In the genomic region with DNA sequence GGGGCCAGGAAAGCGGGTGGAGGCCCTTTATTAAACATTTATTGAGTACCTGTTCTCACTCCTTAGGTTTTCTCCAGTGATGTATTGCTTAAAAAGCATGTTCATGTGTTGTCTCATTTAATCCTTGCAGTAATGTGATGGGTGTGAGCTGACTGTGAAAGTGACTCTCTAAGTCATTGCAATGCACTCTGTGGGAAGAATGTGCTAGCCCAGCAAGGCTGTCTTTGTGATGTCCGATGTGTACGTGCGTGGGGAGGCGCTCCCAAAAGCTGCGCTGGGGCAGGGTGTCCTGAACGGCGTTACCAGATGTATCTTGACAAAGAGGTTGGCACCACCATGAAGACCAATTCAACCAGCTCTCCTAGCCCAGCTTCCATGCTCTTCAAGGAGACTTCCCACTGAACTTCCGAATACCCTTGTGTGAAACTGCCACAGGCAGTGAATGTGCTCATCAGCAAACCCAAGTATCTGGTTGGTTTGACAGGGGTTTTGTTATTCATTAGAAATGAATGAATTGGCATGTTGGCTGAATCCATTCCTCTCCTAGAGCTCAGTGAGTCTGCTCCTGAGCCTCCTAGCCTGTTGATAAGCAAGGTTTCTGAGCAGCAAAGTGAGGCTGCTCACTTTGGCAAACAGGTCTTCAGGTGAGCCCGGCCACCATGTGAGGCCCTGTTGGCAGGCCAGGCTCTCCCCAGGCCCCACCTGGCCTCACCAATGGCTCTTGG, we compare ENCODE assay signal across 11 cellular contexts. TPM values are rescaled to one million over a fixed set of nuclear protein-coding genes. Genes with fewer than 3 reads are reported as not detected.
DNase-seq lines count a peak whose midpoint lies in the region; ATAC-seq and TF ChIP-seq lines count a peak whose summit lies in the region.
"Had no signal": no experiment of that assay in that cellular context is flagged by ENCODE, and none has a peak within 500 bp of the region (broad histone marks: within the 10 kb centered on the region; RNA-seq: fewer than 3 reads in every experiment).

No MANE protein-coding gene starts in this region.

- H3K4me3 ChIP-seq in adipocyte (ENCODE audit: low read length) (no peak overlapping the region), skeletal muscle tissue (ENCODE audit: low read length in 3 of 3) (no peak overlapping the region), WERI-Rb-1 (ENCODE audit: low read depth, low read length) (no peak overlapping the region)

- peaks cover 56% of the 10 kb centered on the region for H3K4me1 Mint-ChIP-seq in HFFc6 (ENCODE audit: low read depth)

- H3K36me3 ChIP-seq in adipocyte (ENCODE audit: control insufficient read depth, insufficient read depth, low read length, severe bottlenecking) (no peaks in the 10 kb centered on the region), skeletal muscle tissue (ENCODE audit: control insufficient read depth in 3 of 3, insufficient read depth in 3 of 3, low read length in 3 of 3) (no peaks in the 10 kb centered on the region), WERI-Rb-1 (no peaks in the 10 kb centered on the region)

- H3K4me3 Mint-ChIP-seq in HFFc6, result peak overlapping the region; percentile 74; the same call in 1 of the 2 replicates
- H3K4me3 Mint-ChIP-seq: activated naive CD8-positive, alpha-beta T cell had no signal

- H3K27me3 Mint-ChIP-seq in HFFc6 (ENCODE audit: insufficient read depth), result peaks cover 2% of the 10 kb centered on the region; the same call in 1 of the 2 replicates
- H3K27me3 Mint-ChIP-seq: activated naive CD8-positive, alpha-beta T cell had no signal

- no peak for TF ChIP-seq CTCF in HFFc6 (IDR thresholded peaks at IDR 0.05)
- TF ChIP-seq CTCF in WERI-Rb-1 (IDR thresholded peaks at IDR 0.05; ENCODE audit: low read depth, low read length), result no peak

- peak; percentile 12 for DNase-seq in HFFc6
- DNase-seq in adipocyte (ENCODE audit: low read depth), result no peak
- DNase-seq in islet precursor cell, result peak; percentile 57
- DNase-seq in WERI-Rb-1, result no peak
- no peak for DNase-seq in stimulated activated CD4-positive, alpha-beta T cell treated with anti-CD3 and anti-CD28 coated beads, Interleukin-15, amount 100 ng/mL, for 24 hours
- DNase-seq in HuH-7.5 (ENCODE audit: low spot score), result no peak
- DNase-seq: NCI-H1417 treated with DMSO at 0.1 percent for 48 hours had no signal

- peak overlapping the region; percentile 95 for H3K27ac Mint-ChIP-seq in HFFc6
- H3K27ac Mint-ChIP-seq: activated naive CD8-positive, alpha-beta T cell had no signal

- H3K36me3 Mint-ChIP-seq in HFFc6 (ENCODE audit: low read depth), result no peaks in the 10 kb centered on the region
- H3K36me3 Mint-ChIP-seq: activated naive CD8-positive, alpha-beta T cell had no signal

- no peak for ATAC-seq in GM19351 (IDR thresholded peaks at IDR 0.05; ENCODE audit: unreplicated experiment)

- H3K9me3 ChIP-seq in adipocyte (ENCODE audit: control insufficient read depth, low read length), result no peaks in the 10 kb centered on the region
- H3K9me3 ChIP-seq in skeletal muscle tissue (ENCODE audit: control insufficient read depth in 3 of 3, low read length in 3 of 3), result no peaks in the 10 kb centered on the region
- no peaks in the 10 kb centered on the region for H3K9me3 ChIP-seq in WERI-Rb-1 (ENCODE audit: severe bottlenecking)

- H3K9ac ChIP-seq in adipocyte (ENCODE audit: low read length) (peak overlapping the region; percentile 70), skeletal muscle tissue (ENCODE audit: low read depth in 1 of 3, low read length in 3 of 3) (no peak overlapping the region)

- peaks cover 33% of the 10 kb centered on the region for H3K4me1 ChIP-seq in adipocyte (ENCODE audit: control insufficient read depth, insufficient read depth, low read length)
- peaks cover 10 to 17% (median 14%) of the 10 kb centered on the region in 3 donors for H3K4me1 ChIP-seq in skeletal muscle tissue (ENCODE audit: control insufficient read depth in 3 of 3, insufficient read depth in 3 of 3, low read length in 3 of 3)

- H3K27ac ChIP-seq in skeletal muscle tissue (ENCODE audit: low read depth, low read length) (peak overlapping the region; percentile 48), WERI-Rb-1 (no peak overlapping the region)
- H3K27ac ChIP-seq: VCaP had no signal

- no peaks in the 10 kb centered on the region for H3K9me3 Mint-ChIP-seq in HFFc6

- H3K27me3 ChIP-seq in adipocyte (replicated peaks; ENCODE audit: control insufficient read depth, insufficient read depth, low read length), result no peaks in the 10 kb centered on the region
- H3K27me3 ChIP-seq in skeletal muscle tissue (ENCODE audit: control insufficient read depth in 3 of 3, insufficient read depth in 3 of 3, low read length in 3 of 3), result no peaks in the 10 kb centered on the region
- H3K27me3 ChIP-seq in WERI-Rb-1 (ENCODE audit: insufficient read depth, low read depth, severe bottlenecking), result no peaks in the 10 kb centered on the region

RNA-seq across cellular contexts. Expression of a gene that starts 28.0 kb away (rescaled TPM):
- total RNA-seq in HFFc6 (2021; fragmentation: NEBNext Ultra II Directional; extraction: Animal tissue kit (Norgen Biotek cat#: 25700)), result 1 to 10 TPM; 6.3 to 8.2 (median 7.3) TPM
- 1.0 TPM for total RNA-seq in skeletal muscle tissue

Comparison
In these comparisons a context has a peak if more than half of its experiments do, and no peak if none do; other contexts are left out.
1. DNase-seq: peak in HFFc6 (single experiment) and islet precursor cell (single experiment); none in adipocyte (single experiment), WERI-Rb-1 (single experiment), stimulated activated CD4-positive, alpha-beta T cell treated with anti-CD3 and anti-CD28 coated beads, Interleukin-15, amount 100 ng/mL, for 24 hours (single experiment) and HuH-7.5 (single experiment).